8 cellular contexts compared by ENCODE assay signal in the genomic region with DNA sequence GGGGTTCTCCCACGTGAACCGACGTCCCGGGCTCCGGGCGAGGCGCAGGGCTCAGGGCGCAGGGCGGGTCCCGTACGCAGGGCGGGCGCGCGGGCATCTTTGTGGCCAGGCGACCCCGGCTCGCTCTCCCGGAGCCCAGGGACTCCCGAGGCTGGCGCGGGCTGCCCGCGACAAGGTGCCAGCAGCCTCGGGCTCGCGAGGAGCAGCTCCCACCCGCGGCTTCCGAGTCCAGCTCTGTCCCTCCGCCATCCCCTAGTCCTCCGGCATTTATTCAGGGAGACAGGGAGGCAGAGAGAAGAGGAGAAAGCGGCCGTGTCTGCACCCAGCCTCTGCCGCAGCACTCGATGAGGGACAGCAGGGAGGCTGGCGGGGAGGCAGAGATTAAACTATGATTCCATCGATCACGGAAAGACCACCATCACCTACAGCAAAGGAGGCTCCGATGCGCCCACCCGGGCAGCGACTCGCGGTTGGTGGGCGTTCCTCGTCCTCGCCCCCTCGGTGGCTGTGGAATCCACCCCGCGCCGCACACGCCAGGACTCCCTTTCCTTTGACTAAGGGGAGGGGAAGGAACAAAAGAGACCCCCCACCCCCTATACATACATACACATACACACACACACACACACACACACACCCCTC. TPM values are rescaled to one million over a fixed set of nuclear protein-coding genes. Genes with fewer than 3 reads are reported as not detected.
DNase-seq lines count a peak whose midpoint lies in the region; ATAC-seq and TF ChIP-seq lines count a peak whose summit lies in the region.

No MANE protein-coding gene starts in this region.

- no peak for TF ChIP-seq EP300 in esophagus muscularis mucosa (IDR thresholded peaks at IDR 0.05)
- TF ChIP-seq EP300 in neural cell (conservative IDR thresholded peaks at IDR 0.05; ENCODE audit: poor library complexity, severe bottlenecking) = no peak

- intact Hi-C loops in esophagus muscularis mucosa (cut with DNase I) = no loop called here

- H3F3A ChIP-seq in neural cell (ENCODE audit: insufficient read depth, low read length, poor library complexity, severe bottlenecking) = no peaks in the 10 kb centered on the region

- H3K27me3 ChIP-seq in esophagus muscularis mucosa (peaks cover 0 to 44% (median 12%) of the 10 kb centered on the region in 4 donors), neural cell (ENCODE audit: insufficient read depth, low read depth, low read length) (no peaks in the 10 kb centered on the region)

- peaks cover 6% of the 10 kb centered on the region for H3K4me1 Mint-ChIP-seq in T-helper 1 cell treated with Interleukin-12 subunit alpha and Interleukin-12 subunit beta and Interleukin-4 antibody, amounts not matched to agents 30 μg/mL and 1 μg/mL, for 36 hours (ENCODE audit: low read depth)

- no peaks in the 10 kb centered on the region for H3K9me2 ChIP-seq in neural cell (ENCODE audit: insufficient read depth, low read length)

- no peaks in the 10 kb centered on the region for H4K20me1 ChIP-seq in neural cell (ENCODE audit: insufficient read depth)

- WGBS in esophagus muscularis mucosa = 2% methylated on average over 39 of the region's 53 CpGs

- TF ChIP-seq RAD21 in neural cell (conservative IDR thresholded peaks at IDR 0.05) = no peak

- H3K9me3 ChIP-seq in esophagus muscularis mucosa (no peaks in the 10 kb centered on the region), neural cell (ENCODE audit: low read length) (no peaks in the 10 kb centered on the region)

- peak overlapping the region; percentile 73 for H2AFZ ChIP-seq in neural cell (ENCODE audit: low read depth, low read length)

- H3K9ac ChIP-seq in neural cell (ENCODE audit: low read length) = peak overlapping the region; percentile 88

- H3K4me3 Mint-ChIP-seq in T-helper 1 cell treated with Interleukin-12 subunit alpha and Interleukin-12 subunit beta and Interleukin-4 antibody, amounts not matched to agents 30 μg/mL and 1 μg/mL, for 36 hours = peak overlapping the region; percentile 75

- no peaks in the 10 kb centered on the region for H3K36me3 ChIP-seq in esophagus muscularis mucosa
- H3K36me3 ChIP-seq in neural cell (ENCODE audit: insufficient read depth, low read length) = no peaks in the 10 kb centered on the region

- no peak for TF ChIP-seq POLR2A in esophagus muscularis mucosa (IDR thresholded peaks at IDR 0.05; ENCODE audit: low read depth)

- H3K4me3 ChIP-seq in esophagus muscularis mucosa (peak overlapping the region; percentile 67 to 74 (median 70)), neural cell (ENCODE audit: low read length) (peak overlapping the region; percentile 96)

- no peaks in the 10 kb centered on the region for H3K9me3 Mint-ChIP-seq in T-helper 1 cell treated with Interleukin-12 subunit alpha and Interleukin-12 subunit beta and Interleukin-4 antibody, amounts not matched to agents 30 μg/mL and 1 μg/mL, for 36 hours

- H3K27ac ChIP-seq in esophagus muscularis mucosa (replicated peaks in 1 of 4) (no peak overlapping the region), neural cell (ENCODE audit: low read length) (peak overlapping the region; percentile 83)

- no peak for DNase-seq in T-helper 1 cell
- DNase-seq in SK-N-DZ (ENCODE audit: low spot score) = peak; percentile 32
- DNase-seq in esophagus muscularis mucosa (ENCODE audit: extremely low spot score) = no peak
- no peak for DNase-seq in HuH-7 (ENCODE audit: low spot score)

- no peak overlapping the region for H3K27ac Mint-ChIP-seq in T-helper 1 cell treated with Interleukin-12 subunit alpha and Interleukin-12 subunit beta and Interleukin-4 antibody, amounts not matched to agents 30 μg/mL and 1 μg/mL, for 36 hours

- H3K79me2 ChIP-seq in neural cell (replicated peaks; ENCODE audit: insufficient read depth, low read length) = peaks cover 25% of the 10 kb centered on the region

- H3K27me3 Mint-ChIP-seq in T-helper 1 cell treated with Interleukin-12 subunit alpha and Interleukin-12 subunit beta and Interleukin-4 antibody, amounts not matched to agents 30 μg/mL and 1 μg/mL, for 36 hours (ENCODE audit: low read depth) = peaks cover 47% of the 10 kb centered on the region

- H3K4me1 ChIP-seq in esophagus muscularis mucosa = peaks cover 17 to 25% (median 22%) of the 10 kb centered on the region in 4 donors

- no peaks in the 10 kb centered on the region for H3K36me3 Mint-ChIP-seq in T-helper 1 cell treated with Interleukin-12 subunit alpha and Interleukin-12 subunit beta and Interleukin-4 antibody, amounts not matched to agents 30 μg/mL and 1 μg/mL, for 36 hours (ENCODE audit: low read depth)

- peak overlapping the region; percentile 68 for H3K4me2 ChIP-seq in neural cell (ENCODE audit: low read length)

- TF ChIP-seq CTCF in esophagus muscularis mucosa (IDR thresholded peaks at IDR 0.05) (no peak), neural cell (IDR thresholded peaks at IDR 0.05; ENCODE audit: poor library complexity, severe bottlenecking) (no peak)

- no peak for ATAC-seq in GM18873 (IDR thresholded peaks at IDR 0.05; ENCODE audit: low FRiP score, unreplicated experiment)
- ATAC-seq in HG03342 (IDR thresholded peaks at IDR 0.05; ENCODE audit: unreplicated experiment) = no peak

TF ChIP-seq in neural cell, 6 proteins besides CTCF, POLR2A, EP300 and RAD21:
- TF ChIP-seq POLR2AphosphoS5 (IDR thresholded peaks at IDR 0.05) (no peak), TAF1 (IDR thresholded peaks at IDR 0.05; ENCODE audit: low read depth) (peak; percentile 71), SMC3 (conservative IDR thresholded peaks at IDR 0.05; ENCODE audit: poor library complexity) (peak; percentile 32), EZH2 (IDR thresholded peaks at IDR 0.05; ENCODE audit: borderline replicate concordance, insufficient read depth, low read length, poor library complexity, severe bottlenecking) (no peak), MXI1 (conservative IDR thresholded peaks at IDR 0.05; ENCODE audit: poor library complexity, severe bottlenecking) (peak; percentile 39)
- TF ChIP-seq, protein P1, sequence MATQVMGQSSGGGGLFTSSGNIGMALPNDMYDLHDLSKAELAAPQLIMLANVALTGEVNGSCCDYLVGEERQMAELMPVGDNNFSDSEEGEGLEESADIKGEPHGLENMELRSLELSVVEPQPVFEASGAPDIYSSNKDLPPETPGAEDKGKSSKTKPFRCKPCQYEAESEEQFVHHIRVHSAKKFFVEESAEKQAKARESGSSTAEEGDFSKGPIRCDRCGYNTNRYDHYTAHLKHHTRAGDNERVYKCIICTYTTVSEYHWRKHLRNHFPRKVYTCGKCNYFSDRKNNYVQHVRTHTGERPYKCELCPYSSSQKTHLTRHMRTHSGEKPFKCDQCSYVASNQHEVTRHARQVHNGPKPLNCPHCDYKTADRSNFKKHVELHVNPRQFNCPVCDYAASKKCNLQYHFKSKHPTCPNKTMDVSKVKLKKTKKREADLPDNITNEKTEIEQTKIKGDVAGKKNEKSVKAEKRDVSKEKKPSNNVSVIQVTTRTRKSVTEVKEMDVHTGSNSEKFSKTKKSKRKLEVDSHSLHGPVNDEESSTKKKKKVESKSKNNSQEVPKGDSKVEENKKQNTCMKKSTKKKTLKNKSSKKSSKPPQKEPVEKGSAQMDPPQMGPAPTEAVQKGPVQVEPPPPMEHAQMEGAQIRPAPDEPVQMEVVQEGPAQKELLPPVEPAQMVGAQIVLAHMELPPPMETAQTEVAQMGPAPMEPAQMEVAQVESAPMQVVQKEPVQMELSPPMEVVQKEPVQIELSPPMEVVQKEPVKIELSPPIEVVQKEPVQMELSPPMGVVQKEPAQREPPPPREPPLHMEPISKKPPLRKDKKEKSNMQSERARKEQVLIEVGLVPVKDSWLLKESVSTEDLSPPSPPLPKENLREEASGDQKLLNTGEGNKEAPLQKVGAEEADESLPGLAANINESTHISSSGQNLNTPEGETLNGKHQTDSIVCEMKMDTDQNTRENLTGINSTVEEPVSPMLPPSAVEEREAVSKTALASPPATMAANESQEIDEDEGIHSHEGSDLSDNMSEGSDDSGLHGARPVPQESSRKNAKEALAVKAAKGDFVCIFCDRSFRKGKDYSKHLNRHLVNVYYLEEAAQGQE (IDR thresholded peaks at IDR 0.05; ENCODE audit: borderline replicate concordance) = no peak

RNA-seq across cellular contexts. Expression of gene RGS17, which starts 1.1 kb away (rescaled TPM):
- 2.5 and 4.6 TPM in 2 replicates for polyA plus RNA-seq in SK-N-DZ (2014; cell fraction: cytosol; rRNA removed)
- 4.6 and 5.3 TPM in 2 replicates for polyA plus RNA-seq in SK-N-DZ (2014; cell fraction: nucleus; rRNA removed)
- under 1 TPM; 0.06 to 0.83 (median 0.34) TPM for total RNA-seq in esophagus muscularis mucosa
- 38.0 and 44.9 TPM in 2 replicates for polyA plus RNA-seq in neural cell
- polyA minus RNA-seq in neural cell = 101 and 131 TPM in 2 replicates
